Comparison of ENCODE assay signal across 8 cellular contexts in the genomic region with DNA sequence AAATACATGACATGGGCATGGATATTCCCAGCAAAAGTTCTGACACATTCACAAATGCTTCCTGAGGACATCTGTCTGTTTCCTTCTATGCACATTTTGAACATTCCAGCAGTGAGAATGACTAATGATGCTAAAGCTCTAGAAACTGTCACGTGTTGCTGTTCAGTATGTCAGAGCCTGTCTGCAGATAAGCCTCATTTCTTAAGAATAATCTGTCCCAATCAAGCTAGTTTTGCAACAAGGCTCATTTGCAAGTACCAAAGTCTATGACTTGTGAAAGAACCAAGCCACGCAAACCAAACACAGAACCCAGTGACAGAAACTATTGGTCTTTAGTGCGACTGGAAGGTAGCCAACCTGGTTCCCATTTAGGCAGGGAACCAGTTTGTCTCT.
DNase-seq lines count a peak whose midpoint lies in the region; ATAC-seq and TF ChIP-seq lines count a peak whose summit lies in the region.

No MANE protein-coding gene starts in this region.

- peaks cover 56% of the 10 kb centered on the region for H3K4me1 Mint-ChIP-seq in neural crest cell

- H3K27ac ChIP-seq in esophagus squamous epithelium (peak overlapping the region; percentile 30 to 62 (median 56)), colonic mucosa (no peak overlapping the region)

- no peak for TF ChIP-seq POLR2A in esophagus squamous epithelium (IDR thresholded peaks at IDR 0.05)

- H3K4me3 ChIP-seq in BJ (ENCODE audit: low read depth, low read length): no peak overlapping the region
- H3K4me3 ChIP-seq in esophagus squamous epithelium: no peak overlapping the region
- H3K4me3 ChIP-seq in colonic mucosa: no peak overlapping the region

- H3K4me3 Mint-ChIP-seq in neural crest cell: peak overlapping the region; percentile 44

- ATAC-seq in GM19397 (IDR thresholded peaks at IDR 0.05; ENCODE audit: unreplicated experiment) (no peak), GM18868 (IDR thresholded peaks at IDR 0.05; ENCODE audit: unreplicated experiment) (no peak)

- H3K27ac Mint-ChIP-seq in neural crest cell (ENCODE audit: unreplicated experiment): peak overlapping the region; percentile 92

- TF ChIP-seq CTCF in BJ (IDR thresholded peaks at IDR 0.05; ENCODE audit: insufficient read depth, low read depth, low read length) (no peak), esophagus squamous epithelium (IDR thresholded peaks at IDR 0.05) (no peak), neural crest cell (conservative IDR thresholded peaks at IDR 0.05) (no peak), colonic mucosa (IDR thresholded peaks at IDR 0.05) (no peak)

- DNase-seq in BJ (ENCODE audit: low read depth) (peak; percentile 71), NOMO-1 treated with DMSO at 0.1 percent for 48 hours (lab: John Stamatoyannopoulos, UW; ENCODE audit: unreplicated experiment) (peak; percentile 96), esophagus squamous epithelium (lab: John Stamatoyannopoulos, UW) (no peak), neural crest cell (ENCODE audit: low read depth, low spot score) (no peak), activated gamma-delta T cell (lab: John Stamatoyannopoulos, UW) (no peak), colonic mucosa (no peak)

- no peaks in the 10 kb centered on the region for H3K36me3 ChIP-seq in BJ (ENCODE audit: control insufficient read depth, insufficient read depth, low read length)
- no peaks in the 10 kb centered on the region for H3K36me3 ChIP-seq in esophagus squamous epithelium
- no peaks in the 10 kb centered on the region for H3K36me3 ChIP-seq in colonic mucosa

- no peaks in the 10 kb centered on the region for H3K27me3 Mint-ChIP-seq in neural crest cell (ENCODE audit: low read depth)

- H3K9me3 ChIP-seq in esophagus squamous epithelium: no peaks in the 10 kb centered on the region
- H3K9me3 ChIP-seq in colonic mucosa: no peaks in the 10 kb centered on the region

- POLR2A ChIA-PET in BJ (lab: Charles Lee): no interaction called here

- peaks cover 5 to 41% (median 12%) of the 10 kb centered on the region in 3 donors for H3K4me1 ChIP-seq in esophagus squamous epithelium
- H3K4me1 ChIP-seq in colonic mucosa: no peaks in the 10 kb centered on the region

- H3K36me3 Mint-ChIP-seq in neural crest cell (ENCODE audit: low read depth): no peaks in the 10 kb centered on the region

- no peak overlapping the region for H3K9ac ChIP-seq in colonic mucosa (ENCODE audit: low read depth in 2 of 2, low read length in 2 of 2)

- H3K9me3 Mint-ChIP-seq in neural crest cell: no peaks in the 10 kb centered on the region

- CTCF ChIA-PET in BJ (lab: Yijun Ruan, JAX): interaction anchor here (1.0 kb wide), 1 partner anchor 126 kb away, joined by 4 read pairs; no protein-coding TSS in a partner anchor

- intact Hi-C loops in esophagus squamous epithelium (cut with DNase I): no loop called here
- intact Hi-C loops in colonic mucosa (cut with DNase I): loop anchor here (5.0 kb wide), 1 partner anchor 57 kb away; no protein-coding TSS in a partner anchor

- 15 to 22% methylated on average over 3 of the region's 3 CpGs for WGBS in esophagus squamous epithelium, 2 donors

- no peaks in the 10 kb centered on the region for H3K27me3 ChIP-seq in BJ (ENCODE audit: control insufficient read depth, insufficient read depth, low read length)
- H3K27me3 ChIP-seq in esophagus squamous epithelium: no peaks in the 10 kb centered on the region
- H3K27me3 ChIP-seq in colonic mucosa: no peaks in the 10 kb centered on the region

Comparison
In these comparisons a context has a peak if more than half of its experiments do, and no peak if none do; other contexts are left out.
1. DNase-seq: peak in BJ (single experiment) and NOMO-1 treated with DMSO at 0.1 percent for 48 hours (single experiment); none in esophagus squamous epithelium (single experiment), neural crest cell (single experiment), activated gamma-delta T cell (single experiment) and colonic mucosa (single experiment).